Comparison of ENCODE assay signal across 1 cellular context in the genomic region with DNA sequence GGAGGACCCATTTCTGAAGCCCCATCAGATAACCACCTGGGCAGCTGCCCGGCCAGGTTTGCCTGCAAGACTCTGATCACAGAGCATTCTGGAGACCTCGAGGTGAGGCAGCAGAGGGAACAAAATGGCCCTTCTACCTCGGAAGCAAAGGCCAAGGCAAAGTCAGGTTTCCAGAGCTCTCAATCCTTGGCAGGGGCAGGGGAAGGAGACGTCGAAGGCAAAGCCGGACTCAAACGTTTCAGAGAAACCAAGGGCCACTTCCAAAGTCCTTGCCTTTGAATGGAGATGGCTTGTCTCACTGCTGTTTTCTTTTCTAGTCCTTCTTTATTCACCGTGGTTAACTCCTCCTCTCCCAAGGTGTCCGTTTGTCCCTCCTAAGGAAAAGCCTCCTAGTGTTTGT.
TF ChIP-seq lines count a peak whose summit lies in the region.

No MANE protein-coding gene starts in this region.

TF ChIP-seq in HepG2, 621 proteins besides CTCF, POLR2A, EP300 and RAD21:
- TF ChIP-seq, protein P1, sequence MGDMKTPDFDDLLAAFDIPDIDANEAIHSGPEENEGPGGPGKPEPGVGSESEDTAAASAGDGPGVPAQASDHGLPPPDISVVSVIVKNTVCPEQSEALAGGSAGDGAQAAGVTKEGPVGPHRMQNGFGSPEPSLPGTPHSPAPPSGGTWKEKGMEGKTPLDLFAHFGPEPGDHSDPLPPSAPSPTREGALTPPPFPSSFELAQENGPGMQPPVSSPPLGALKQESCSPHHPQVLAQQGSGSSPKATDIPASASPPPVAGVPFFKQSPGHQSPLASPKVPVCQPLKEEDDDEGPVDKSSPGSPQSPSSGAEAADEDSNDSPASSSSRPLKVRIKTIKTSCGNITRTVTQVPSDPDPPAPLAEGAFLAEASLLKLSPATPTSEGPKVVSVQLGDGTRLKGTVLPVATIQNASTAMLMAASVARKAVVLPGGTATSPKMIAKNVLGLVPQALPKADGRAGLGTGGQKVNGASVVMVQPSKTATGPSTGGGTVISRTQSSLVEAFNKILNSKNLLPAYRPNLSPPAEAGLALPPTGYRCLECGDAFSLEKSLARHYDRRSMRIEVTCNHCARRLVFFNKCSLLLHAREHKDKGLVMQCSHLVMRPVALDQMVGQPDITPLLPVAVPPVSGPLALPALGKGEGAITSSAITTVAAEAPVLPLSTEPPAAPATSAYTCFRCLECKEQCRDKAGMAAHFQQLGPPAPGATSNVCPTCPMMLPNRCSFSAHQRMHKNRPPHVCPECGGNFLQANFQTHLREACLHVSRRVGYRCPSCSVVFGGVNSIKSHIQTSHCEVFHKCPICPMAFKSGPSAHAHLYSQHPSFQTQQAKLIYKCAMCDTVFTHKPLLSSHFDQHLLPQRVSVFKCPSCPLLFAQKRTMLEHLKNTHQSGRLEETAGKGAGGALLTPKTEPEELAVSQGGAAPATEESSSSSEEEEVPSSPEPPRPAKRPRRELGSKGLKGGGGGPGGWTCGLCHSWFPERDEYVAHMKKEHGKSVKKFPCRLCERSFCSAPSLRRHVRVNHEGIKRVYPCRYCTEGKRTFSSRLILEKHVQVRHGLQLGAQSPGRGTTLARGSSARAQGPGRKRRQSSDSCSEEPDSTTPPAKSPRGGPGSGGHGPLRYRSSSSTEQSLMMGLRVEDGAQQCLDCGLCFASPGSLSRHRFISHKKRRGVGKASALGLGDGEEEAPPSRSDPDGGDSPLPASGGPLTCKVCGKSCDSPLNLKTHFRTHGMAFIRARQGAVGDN (CRISPR knock-in tag; IDR thresholded peaks at IDR 0.05): peak; percentile 9; the same call in 1 of the 2 replicates
- TF ChIP-seq RBM22 (optimal IDR thresholded peaks at IDR 0.05; ENCODE audit: low read length) (peak; percentile 54), ZNF746 (CRISPR knock-in tag; IDR thresholded peaks at IDR 0.05) (no peak)
